Comparison of ENCODE assay signal across 16 cellular contexts in genomic region chr7:24949884-24950283, GRCh38. TPM values are rescaled to one million over a fixed set of nuclear protein-coding genes. Genes with fewer than 3 reads are reported as not detected.
A peak's percentile ranks its signal among the peaks of the same experiment; 100 is the strongest.
DNase-seq lines count a peak whose midpoint lies in the region; ATAC-seq and TF ChIP-seq lines count a peak whose summit lies in the region.
"Had no signal": no experiment of that assay in that cellular context is flagged by ENCODE, and none has a peak within 500 bp of the region (broad histone marks: within the 10 kb centered on the region; RNA-seq: fewer than 3 reads in every experiment).

No MANE protein-coding gene starts in this region.

- intact Hi-C loops in dendritic cell treated with granulocyte-macrophage colony-stimulating factor and Interleukin-4, amounts not matched to agents 40 ng/mL and 50 ng/mL, for 4 days (cut with micrococcal nuclease): no loop called here
- intact Hi-C loops in vagina (cut with DNase I): no loop called here

- no peaks in the 10 kb centered on the region for H3K27me3 Mint-ChIP-seq in activated naive CD8-positive, alpha-beta T cell treated with anti-CD3 and anti-CD28 coated beads, Interleukin-2, amount 50 U/mL, for 24 hours
- no peaks in the 10 kb centered on the region for H3K27me3 Mint-ChIP-seq in activated naive CD8-positive, alpha-beta T cell treated with anti-CD3 and anti-CD28 coated beads for 36 hours
- no peaks in the 10 kb centered on the region for H3K27me3 Mint-ChIP-seq in dendritic cell treated with granulocyte-macrophage colony-stimulating factor and Interleukin-4, amounts not matched to agents 40 ng/mL and 50 ng/mL, for 4 days
- no peaks in the 10 kb centered on the region for H3K27me3 Mint-ChIP-seq in stimulated activated naive B cell treated with anti-CD40 and anti-IgM and Interleukin-4, amounts not matched to agents 10 μg/mL and 1 μg/mL and 100 μg/mL, for 72 hours

- H3K36me3 Mint-ChIP-seq in activated naive CD8-positive, alpha-beta T cell treated with anti-CD3 and anti-CD28 coated beads, Interleukin-2, amount 50 U/mL, for 24 hours (ENCODE audit: low read depth): peaks cover 23% of the 10 kb centered on the region
- peaks cover 15% of the 10 kb centered on the region for H3K36me3 Mint-ChIP-seq in activated naive CD8-positive, alpha-beta T cell treated with anti-CD3 and anti-CD28 coated beads for 36 hours
- H3K36me3 Mint-ChIP-seq in dendritic cell treated with granulocyte-macrophage colony-stimulating factor and Interleukin-4, amounts not matched to agents 40 ng/mL and 50 ng/mL, for 4 days (ENCODE audit: low read depth): peaks cover 13% of the 10 kb centered on the region
- peaks cover 5 to 15% of the 10 kb centered on the region in 2 donors for H3K36me3 Mint-ChIP-seq in stimulated activated naive B cell treated with anti-CD40 and anti-IgM and Interleukin-4, amounts not matched to agents 10 μg/mL and 1 μg/mL and 100 μg/mL, for 72 hours
- H3K36me3 Mint-ChIP-seq: CD14-positive monocyte had no signal

- no peak overlapping the region for H3K27ac ChIP-seq in vagina
- H3K27ac ChIP-seq: SK-N-MC had no signal

- no peak overlapping the region for H3K4me3 ChIP-seq in vagina
- H3K4me3 ChIP-seq: HAP-1, K562, SK-N-MC had no signal

- TF ChIP-seq POLR2A in vagina (IDR thresholded peaks at IDR 0.05): no peak

- H3K4me1 ChIP-seq in vagina: peaks cover 17% of the 10 kb centered on the region

- no peaks in the 10 kb centered on the region for H3K9me3 ChIP-seq in vagina
- H3K9me3 ChIP-seq: Caco-2, HAP-1 had no signal

- DNase-seq in activated naive CD8-positive, alpha-beta T cell treated with anti-CD3 and anti-CD28 coated beads, Interleukin-2, amount 50 U/mL, for 24 hours: no peak
- no peak for DNase-seq in activated naive CD8-positive, alpha-beta T cell treated with anti-CD3 and anti-CD28 coated beads for 36 hours
- DNase-seq in GM04503 (ENCODE audit: low read depth): peak; percentile 52
- no peak for DNase-seq in stimulated activated naive B cell treated with anti-CD40 and anti-IgM and Interleukin-4, amounts not matched to agents 10 μg/mL and 1 μg/mL and 100 μg/mL, for 72 hours
- DNase-seq in vagina (ENCODE audit: extremely low spot score in 2 of 2): no peak
- no peak for DNase-seq in medulla oblongata (ENCODE audit: extremely low spot score)
- DNase-seq: AML-193, Caco-2, EL, NCI-H1436 treated with DMSO at 0.1 percent for 48 hours, Right ventricle myocardium superior had no signal

- no peaks in the 10 kb centered on the region for H3K9me3 Mint-ChIP-seq in activated naive CD8-positive, alpha-beta T cell treated with anti-CD3 and anti-CD28 coated beads, Interleukin-2, amount 50 U/mL, for 24 hours
- no peaks in the 10 kb centered on the region for H3K9me3 Mint-ChIP-seq in activated naive CD8-positive, alpha-beta T cell treated with anti-CD3 and anti-CD28 coated beads for 36 hours
- H3K9me3 Mint-ChIP-seq in dendritic cell treated with granulocyte-macrophage colony-stimulating factor and Interleukin-4, amounts not matched to agents 40 ng/mL and 50 ng/mL, for 4 days: peaks cover 7% of the 10 kb centered on the region
- H3K9me3 Mint-ChIP-seq in stimulated activated naive B cell treated with anti-CD40 and anti-IgM and Interleukin-4, amounts not matched to agents 10 μg/mL and 1 μg/mL and 100 μg/mL, for 72 hours: peaks cover 0 to 4% of the 10 kb centered on the region in 2 donors
- H3K9me3 Mint-ChIP-seq: CD14-positive monocyte had no signal

- no peaks in the 10 kb centered on the region for H3K27me3 ChIP-seq in vagina

- peak overlapping the region; percentile 51 for H3K27ac Mint-ChIP-seq in activated naive CD8-positive, alpha-beta T cell treated with anti-CD3 and anti-CD28 coated beads, Interleukin-2, amount 50 U/mL, for 24 hours
- H3K27ac Mint-ChIP-seq in activated naive CD8-positive, alpha-beta T cell treated with anti-CD3 and anti-CD28 coated beads for 36 hours: no peak overlapping the region
- H3K27ac Mint-ChIP-seq in dendritic cell treated with granulocyte-macrophage colony-stimulating factor and Interleukin-4, amounts not matched to agents 40 ng/mL and 50 ng/mL, for 4 days: peak overlapping the region; percentile 78
- H3K27ac Mint-ChIP-seq in stimulated activated naive B cell treated with anti-CD40 and anti-IgM and Interleukin-4, amounts not matched to agents 10 μg/mL and 1 μg/mL and 100 μg/mL, for 72 hours: peak overlapping the region; percentile 5
- H3K27ac Mint-ChIP-seq: CD14-positive monocyte had no signal

- ATAC-seq in activated naive CD8-positive, alpha-beta T cell treated with anti-CD3 and anti-CD28 coated beads, Interleukin-2, amount 50 U/mL, for 24 hours: no peak
- no peak for ATAC-seq in stimulated activated naive B cell treated with anti-CD40 and anti-IgM and Interleukin-4, amounts not matched to agents 10 μg/mL and 1 μg/mL and 100 μg/mL, for 72 hours (replicated peaks)
- ATAC-seq: K562 had no signal

- H3K4me3 Mint-ChIP-seq in activated naive CD8-positive, alpha-beta T cell treated with anti-CD3 and anti-CD28 coated beads, Interleukin-2, amount 50 U/mL, for 24 hours: no peak overlapping the region
- H3K4me3 Mint-ChIP-seq in activated naive CD8-positive, alpha-beta T cell treated with anti-CD3 and anti-CD28 coated beads for 36 hours: no peak overlapping the region
- no peak overlapping the region for H3K4me3 Mint-ChIP-seq in dendritic cell treated with granulocyte-macrophage colony-stimulating factor and Interleukin-4, amounts not matched to agents 40 ng/mL and 50 ng/mL, for 4 days
- no peak overlapping the region for H3K4me3 Mint-ChIP-seq in stimulated activated naive B cell treated with anti-CD40 and anti-IgM and Interleukin-4, amounts not matched to agents 10 μg/mL and 1 μg/mL and 100 μg/mL, for 72 hours
- H3K4me3 Mint-ChIP-seq: CD14-positive monocyte had no signal

- no peak for TF ChIP-seq CTCF in vagina (IDR thresholded peaks at IDR 0.05)

- H3K4me1 Mint-ChIP-seq in activated naive CD8-positive, alpha-beta T cell treated with anti-CD3 and anti-CD28 coated beads, Interleukin-2, amount 50 U/mL, for 24 hours: peaks cover 69% of the 10 kb centered on the region
- H3K4me1 Mint-ChIP-seq in activated naive CD8-positive, alpha-beta T cell treated with anti-CD3 and anti-CD28 coated beads for 36 hours: peaks cover 37% of the 10 kb centered on the region
- peaks cover 61% of the 10 kb centered on the region for H3K4me1 Mint-ChIP-seq in dendritic cell treated with granulocyte-macrophage colony-stimulating factor and Interleukin-4, amounts not matched to agents 40 ng/mL and 50 ng/mL, for 4 days (ENCODE audit: low read depth)
- H3K4me1 Mint-ChIP-seq in stimulated activated naive B cell treated with anti-CD40 and anti-IgM and Interleukin-4, amounts not matched to agents 10 μg/mL and 1 μg/mL and 100 μg/mL, for 72 hours: peaks cover 27 to 81% of the 10 kb centered on the region in 2 donors

- H3K36me3 ChIP-seq in vagina: no peaks in the 10 kb centered on the region
- H3K36me3 ChIP-seq: HAP-1 had no signal

RNA-seq across cellular contexts. Expression of gene OSBPL3, which starts 30.1 kb away (rescaled TPM):
- total RNA-seq in activated naive CD8-positive, alpha-beta T cell treated with anti-CD3 and anti-CD28 coated beads for 36 hours: 10 to 100 TPM; 40.8 to 44.1 TPM
- 59.2 TPM for total RNA-seq in vagina
